Comparison of ENCODE assay signal across 26 cellular contexts in the genomic region with DNA sequence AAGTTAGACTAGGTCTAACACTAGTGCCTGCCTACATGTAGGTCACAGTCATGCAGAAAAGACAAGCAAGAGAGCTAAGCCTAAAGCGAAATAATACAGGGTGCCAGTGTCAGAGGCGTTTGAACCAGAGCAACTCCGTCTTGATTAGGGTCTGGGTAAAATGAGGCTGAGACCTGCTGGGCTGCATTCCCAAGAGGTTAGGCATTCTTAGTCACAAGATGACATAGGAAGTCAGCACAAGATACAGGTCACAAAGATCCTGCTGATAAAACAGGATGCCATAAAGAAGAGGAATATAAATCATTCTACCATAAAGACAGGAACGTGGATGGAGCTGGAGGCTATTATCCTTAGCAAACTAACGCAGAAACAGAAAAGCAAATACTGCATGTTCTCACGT.
DNase-seq lines count a peak whose midpoint lies in the region; ATAC-seq, FAIRE-seq and TF ChIP-seq lines count a peak whose summit lies in the region.
"Had no signal": no experiment of that assay in that cellular context is flagged by ENCODE, and none has a peak within 500 bp of the region (broad histone marks: within the 10 kb centered on the region; RNA-seq: fewer than 3 reads in every experiment).

No MANE protein-coding gene starts in this region.

- H2AK5ac ChIP-seq in mesendoderm (ENCODE audit: low read length), result no peak overlapping the region

- H3K27me3 ChIP-seq in RWPE2 (ENCODE audit: insufficient read depth, poor library complexity, severe bottlenecking) (no peaks in the 10 kb centered on the region), mesendoderm (ENCODE audit: insufficient read depth, low read length, poor library complexity) (no peaks in the 10 kb centered on the region)
- H3K27me3 ChIP-seq: gastroesophageal sphincter, Peyer's patch had no signal

- TF ChIP-seq CTCF in A549 (IDR thresholded peaks at IDR 0.05), result no peak
- TF ChIP-seq CTCF in RWPE2 (IDR thresholded peaks at IDR 0.05; ENCODE audit: poor library complexity, severe bottlenecking), result no peak

- FAIRE-seq in A549 (lab: Jason Lieb, UNC) (peak; percentile 84), GM19239 (lab: Jason Lieb, UNC) (peak; percentile 74)
- FAIRE-seq: endometrium, GM12892 had no signal

- H3K27ac ChIP-seq in A549, result no peak overlapping the region
- peak overlapping the region; percentile 69 for H3K27ac ChIP-seq in RWPE2 (ENCODE audit: poor library complexity, severe bottlenecking)
- no peak overlapping the region for H3K27ac ChIP-seq in mesendoderm (ENCODE audit: low read depth, low read length)
- H3K27ac ChIP-seq: dorsolateral prefrontal cortex, gastroesophageal sphincter, Peyer's patch, stomach had no signal

- TF ChIP-seq EP300 in A549 (IDR thresholded peaks at IDR 0.05), result no peak

- H2BK15ac ChIP-seq in mesendoderm (replicated peaks; ENCODE audit: low read depth), result no peak overlapping the region

- H3K9me3 ChIP-seq in A549 (no peaks in the 10 kb centered on the region), RWPE2 (ENCODE audit: severe bottlenecking) (no peaks in the 10 kb centered on the region)
- H3K9me3 ChIP-seq: gastroesophageal sphincter, Peyer's patch had no signal

- H2BK120ac ChIP-seq in mesendoderm (ENCODE audit: low read depth, low read length), result no peak overlapping the region

- ATAC-seq in A549 (no peak), RWPE2 (ENCODE audit: low read depth) (peak; percentile 70), GM18517 (IDR thresholded peaks at IDR 0.05; ENCODE audit: unreplicated experiment) (no peak), HG03159 (IDR thresholded peaks at IDR 0.05; ENCODE audit: unreplicated experiment) (no peak)
- ATAC-seq: activated CD4-positive, alpha-beta T cell treated with anti-CD3 and anti-CD28 coated beads for 36 hours; activated CD8-positive, alpha-beta T cell treated with anti-CD3 and anti-CD28 coated beads, Interleukin-2, amount 10 ng/mL, durations not matched to agents 7 days and 5 days; gastroesophageal sphincter; sciatic nerve had no signal

- H4K5ac ChIP-seq in mesendoderm (ENCODE audit: low read length), result no peak overlapping the region

- H3K18ac ChIP-seq in mesendoderm (ENCODE audit: low read length), result no peak overlapping the region

- TF ChIP-seq POLR2A in A549 (IDR thresholded peaks at IDR 0.05; ENCODE audit: low read length), result no peak

- CTCF ChIA-PET in A549 (lab: Yijun Ruan, JAX), result no interaction called here

- 22% methylated on average over 6 of the region's 6 CpGs for WGBS in A549 (ENCODE audit: missing lambda C conversion rate)
- no CpG with 5 or more reads among the region's 6 CpGs for WGBS in mesendoderm (ENCODE audit: extremely low coverage, insufficient coverage, low lambda C conversion rate)

- H3K4me2 ChIP-seq in A549 (no peak overlapping the region), mesendoderm (ENCODE audit: low read length) (no peak overlapping the region)

- H2BK5ac ChIP-seq in mesendoderm (ENCODE audit: low read length), result no peak overlapping the region

- no peaks in the 10 kb centered on the region for H3K79me1 ChIP-seq in mesendoderm (ENCODE audit: low read length)

- DNase-seq in A549 (ENCODE audit: low read depth in 1 of 2, low spot score in 1 of 2) (no peak), GM19239 (ENCODE audit: insufficient read length, low spot score) (no peak), RWPE2 (ENCODE audit: low spot score) (no peak), mesendoderm (peak; percentile 21), NCI-H510A treated with DMSO at 0.1 percent for 48 hours (lab: John Stamatoyannopoulos, UW) (no peak), MV-4-11 (lab: John Stamatoyannopoulos, UW) (no peak)
- DNase-seq: activated CD4-positive, alpha-beta T cell treated with anti-CD3 and anti-CD28 coated beads for 36 hours; activated CD8-positive, alpha-beta T cell treated with anti-CD3 and anti-CD28 coated beads, Interleukin-2, amount 10 ng/mL, durations not matched to agents 7 days and 5 days; activated naive CD4-positive, alpha-beta T cell treated with anti-CD3 and anti-CD28 coated beads, Interleukin-2, amount 50 U/mL, for 16 hours; CD4-positive, alpha-beta memory T cell; dorsolateral prefrontal cortex; hippocampal formation; NCI-H1048; NCI-H187 treated with DMSO at 0.1 percent for 48 hours; NCI-H524; Peyer's patch; SHP77 treated with DMSO at 0.1 percent for 48 hours; stimulated activated CD4-positive, alpha-beta T cell treated with anti-CD3 and anti-CD28 coated beads, Interleukin-12 subunit alpha, Interleukin-12 subunit beta, amount 100 ng/mL, for 4 hours; stimulated activated CD4-positive, alpha-beta T cell treated with anti-CD3 and anti-CD28 coated beads, Interleukin-2, amount 100 ng/mL, for 48 hours; stomach had no signal

- H3K4me3 ChIP-seq in A549, result no peak overlapping the region
- no peak overlapping the region for H3K4me3 ChIP-seq in RWPE2 (ENCODE audit: severe bottlenecking)
- no peak overlapping the region for H3K4me3 ChIP-seq in mesendoderm (ENCODE audit: low read length)
- H3K4me3 ChIP-seq: gastroesophageal sphincter, Peyer's patch, stomach had no signal

- H3K36me3 ChIP-seq in RWPE2 (ENCODE audit: low read depth), result no peaks in the 10 kb centered on the region
- H3K36me3 ChIP-seq in mesendoderm (ENCODE audit: control insufficient read depth, insufficient read depth, low read length), result no peaks in the 10 kb centered on the region
- H3K36me3 ChIP-seq: gastroesophageal sphincter, Peyer's patch, stomach had no signal

- H3K4ac ChIP-seq in mesendoderm (ENCODE audit: low read depth, low read length), result no peak overlapping the region

- POLR2A ChIA-PET in A549 (lab: Yijun Ruan, JAX), result no interaction called here

- no peak overlapping the region for H4K8ac ChIP-seq in mesendoderm (ENCODE audit: low read depth, low read length)

- no peak overlapping the region for H3K56ac ChIP-seq in mesendoderm (ENCODE audit: low read length)

- no peak overlapping the region for H3K9ac ChIP-seq in mesendoderm (ENCODE audit: low read length)

- H3K4me1 ChIP-seq in A549 (no peaks in the 10 kb centered on the region), RWPE2 (ENCODE audit: insufficient read depth, poor library complexity, severe bottlenecking) (peaks cover 13% of the 10 kb centered on the region), mesendoderm (ENCODE audit: control insufficient read depth, low read depth, low read length) (no peaks in the 10 kb centered on the region)
- H3K4me1 ChIP-seq: gastroesophageal sphincter, Peyer's patch, stomach had no signal

- H3K79me2 ChIP-seq in mesendoderm (ENCODE audit: control insufficient read depth, insufficient read depth, low read length), result no peaks in the 10 kb centered on the region

- no peak for TF ChIP-seq RAD21 in A549 (conservative IDR thresholded peaks at IDR 0.05 in 1 of 2, IDR thresholded peaks at IDR 0.05 in 1 of 2)

- H3K23ac ChIP-seq in mesendoderm (ENCODE audit: low read length), result no peak overlapping the region

TF ChIP-seq in A549, 52 proteins besides CTCF, POLR2A, EP300 and RAD21 (continues in another document):
- TF ChIP-seq, protein P1, sequence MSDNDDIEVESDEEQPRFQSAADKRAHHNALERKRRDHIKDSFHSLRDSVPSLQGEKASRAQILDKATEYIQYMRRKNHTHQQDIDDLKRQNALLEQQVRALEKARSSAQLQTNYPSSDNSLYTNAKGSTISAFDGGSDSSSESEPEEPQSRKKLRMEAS (IDR thresholded peaks at IDR 0.05), result no peak
- TF ChIP-seq, protein P2, sequence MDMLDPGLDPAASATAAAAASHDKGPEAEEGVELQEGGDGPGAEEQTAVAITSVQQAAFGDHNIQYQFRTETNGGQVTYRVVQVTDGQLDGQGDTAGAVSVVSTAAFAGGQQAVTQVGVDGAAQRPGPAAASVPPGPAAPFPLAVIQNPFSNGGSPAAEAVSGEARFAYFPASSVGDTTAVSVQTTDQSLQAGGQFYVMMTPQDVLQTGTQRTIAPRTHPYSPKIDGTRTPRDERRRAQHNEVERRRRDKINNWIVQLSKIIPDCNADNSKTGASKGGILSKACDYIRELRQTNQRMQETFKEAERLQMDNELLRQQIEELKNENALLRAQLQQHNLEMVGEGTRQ (IDR thresholded peaks at IDR 0.05), result no peak
- TF ChIP-seq KDM5A (IDR thresholded peaks at IDR 0.05), result no peak
- TF ChIP-seq RNF2 (IDR thresholded peaks at IDR 0.05; ENCODE audit: borderline replicate concordance, low read depth), result no peak
- TF ChIP-seq HOXA7 (CRISPR knock-in tag; IDR thresholded peaks at IDR 0.05), result no peak
- TF ChIP-seq ZC3H11A (IDR thresholded peaks at IDR 0.05), result no peak
- TF ChIP-seq, protein P3, sequence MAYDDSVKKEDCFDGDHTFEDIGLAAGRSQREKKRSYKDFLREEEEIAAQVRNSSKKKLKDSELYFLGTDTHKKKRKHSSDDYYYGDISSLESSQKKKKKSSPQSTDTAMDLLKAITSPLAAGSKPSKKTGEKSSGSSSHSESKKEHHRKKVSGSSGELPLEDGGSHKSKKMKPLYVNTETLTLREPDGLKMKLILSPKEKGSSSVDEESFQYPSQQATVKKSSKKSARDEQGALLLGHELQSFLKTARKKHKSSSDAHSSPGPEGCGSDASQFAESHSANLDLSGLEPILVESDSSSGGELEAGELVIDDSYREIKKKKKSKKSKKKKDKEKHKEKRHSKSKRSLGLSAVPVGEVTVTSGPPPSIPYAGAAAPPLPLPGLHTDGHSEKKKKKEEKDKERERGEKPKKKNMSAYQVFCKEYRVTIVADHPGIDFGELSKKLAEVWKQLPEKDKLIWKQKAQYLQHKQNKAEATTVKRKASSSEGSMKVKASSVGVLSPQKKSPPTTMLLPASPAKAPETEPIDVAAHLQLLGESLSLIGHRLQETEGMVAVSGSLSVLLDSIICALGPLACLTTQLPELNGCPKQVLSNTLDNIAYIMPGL (CRISPR knock-in tag; IDR thresholded peaks at IDR 0.05; ENCODE audit: borderline replicate concordance), result no peak
- TF ChIP-seq, protein P4, sequence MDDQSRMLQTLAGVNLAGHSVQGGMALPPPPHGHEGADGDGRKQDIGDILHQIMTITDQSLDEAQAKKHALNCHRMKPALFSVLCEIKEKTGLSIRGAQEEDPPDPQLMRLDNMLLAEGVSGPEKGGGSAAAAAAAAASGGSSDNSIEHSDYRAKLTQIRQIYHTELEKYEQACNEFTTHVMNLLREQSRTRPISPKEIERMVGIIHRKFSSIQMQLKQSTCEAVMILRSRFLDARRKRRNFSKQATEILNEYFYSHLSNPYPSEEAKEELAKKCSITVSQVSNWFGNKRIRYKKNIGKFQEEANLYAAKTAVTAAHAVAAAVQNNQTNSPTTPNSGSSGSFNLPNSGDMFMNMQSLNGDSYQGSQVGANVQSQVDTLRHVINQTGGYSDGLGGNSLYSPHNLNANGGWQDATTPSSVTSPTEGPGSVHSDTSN (IDR thresholded peaks at IDR 0.05), result no peak
- TF ChIP-seq CBX2 (IDR thresholded peaks at IDR 0.05; ENCODE audit: borderline replicate concordance, low read depth), result no peak
- TF ChIP-seq EHMT2 (IDR thresholded peaks at IDR 0.05; ENCODE audit: low read depth), result no peak
- no peak for TF ChIP-seq HOXB5 (CRISPR knock-in tag; IDR thresholded peaks at IDR 0.05)
- TF ChIP-seq SREBF2 (IDR thresholded peaks at IDR 0.05), result no peak
- TF ChIP-seq NFE2L2 (conservative IDR thresholded peaks at IDR 0.05; ENCODE audit: low read length), result no peak
- TF ChIP-seq CHD4 (IDR thresholded peaks at IDR 0.05; ENCODE audit: borderline replicate concordance), result no peak
- TF ChIP-seq ZSCAN20 (CRISPR knock-in tag; IDR thresholded peaks at IDR 0.05), result no peak
- no peak for TF ChIP-seq HEYL (CRISPR knock-in tag; IDR thresholded peaks at IDR 0.05)
- TF ChIP-seq HOXB13 (CRISPR knock-in tag; IDR thresholded peaks at IDR 0.05; ENCODE audit: low read depth), result no peak
